Comparison of ENCODE assay signal across 17 cellular contexts in the genomic region with DNA sequence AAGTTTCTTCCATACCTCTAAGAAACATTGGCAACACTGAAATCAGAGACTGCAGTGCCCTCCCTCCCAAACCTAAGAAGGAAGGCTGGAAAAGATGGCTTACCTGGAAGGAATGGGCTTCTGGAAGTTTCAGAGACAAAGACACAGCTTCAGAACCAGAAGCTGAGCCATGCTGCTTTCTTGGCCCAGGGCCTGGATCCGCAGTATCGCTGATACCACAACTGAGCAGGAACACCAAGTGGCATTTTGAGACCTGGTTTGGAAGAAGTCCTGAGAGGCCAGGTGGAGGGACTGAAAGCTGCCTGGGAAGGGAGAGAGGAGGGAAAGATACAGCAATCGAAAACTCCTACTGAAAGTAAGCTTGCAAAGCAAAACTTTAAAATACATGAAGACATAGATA. TPM values are rescaled to one million over a fixed set of nuclear protein-coding genes. Genes with fewer than 3 reads are reported as not detected.
DNase-seq lines count a peak whose midpoint lies in the region; ATAC-seq and TF ChIP-seq lines count a peak whose summit lies in the region.
"Had no signal": no experiment of that assay in that cellular context is flagged by ENCODE, and none has a peak within 500 bp of the region (broad histone marks: within the 10 kb centered on the region; RNA-seq: fewer than 3 reads in every experiment).

No MANE protein-coding gene starts in this region.

- intact Hi-C loops in activated CD8-positive, alpha-beta T cell treated with anti-CD3 and anti-CD28 coated beads for 36 hours (cut with micrococcal nuclease) = loop anchor here (10.0 kb wide), 1 partner anchor 193 kb away; the partner anchor contains the start of gene LRRC31

- no peaks in the 10 kb centered on the region for H3K9me3 Mint-ChIP-seq in activated CD8-positive, alpha-beta T cell treated with anti-CD3 and anti-CD28 coated beads, Interleukin-2, amount 10 ng/mL, durations not matched to agents 7 days and 5 days (ENCODE audit: insufficient read depth)
- no peaks in the 10 kb centered on the region for H3K9me3 Mint-ChIP-seq in activated CD8-positive, alpha-beta T cell treated with anti-CD3 and anti-CD28 coated beads for 36 hours
- H3K9me3 Mint-ChIP-seq in activated naive CD8-positive, alpha-beta T cell treated with anti-CD3 and anti-CD28 coated beads for 36 hours = no peaks in the 10 kb centered on the region
- peaks cover 8% of the 10 kb centered on the region for H3K9me3 Mint-ChIP-seq in progenitor cell of endocrine pancreas (ENCODE audit: low read depth)
- H3K9me3 Mint-ChIP-seq: T-cell had no signal

- peak overlapping the region; percentile 13; the same call in 1 of the 2 replicates for H3K9ac ChIP-seq in KMS-11

- H3K27me3 ChIP-seq in KMS-11 (ENCODE audit: insufficient read depth, low read depth) = no peaks in the 10 kb centered on the region
- H3K27me3 ChIP-seq: MG63 had no signal

- no peaks in the 10 kb centered on the region for H3K36me3 ChIP-seq in KMS-11 (ENCODE audit: insufficient read depth)
- H3K36me3 ChIP-seq: MG63 had no signal

- no peak overlapping the region for H3K4me3 Mint-ChIP-seq in activated CD8-positive, alpha-beta T cell treated with anti-CD3 and anti-CD28 coated beads, Interleukin-2, amount 10 ng/mL, durations not matched to agents 7 days and 5 days
- no peak overlapping the region for H3K4me3 Mint-ChIP-seq in activated CD8-positive, alpha-beta T cell treated with anti-CD3 and anti-CD28 coated beads for 36 hours
- no peak overlapping the region for H3K4me3 Mint-ChIP-seq in activated naive CD8-positive, alpha-beta T cell treated with anti-CD3 and anti-CD28 coated beads for 36 hours
- H3K4me3 Mint-ChIP-seq in progenitor cell of endocrine pancreas (ENCODE audit: low read depth) = no peak overlapping the region
- H3K4me3 Mint-ChIP-seq: T-cell had no signal

- no peaks in the 10 kb centered on the region for H3K36me3 Mint-ChIP-seq in activated CD8-positive, alpha-beta T cell treated with anti-CD3 and anti-CD28 coated beads, Interleukin-2, amount 10 ng/mL, durations not matched to agents 7 days and 5 days (ENCODE audit: low read depth)
- no peaks in the 10 kb centered on the region for H3K36me3 Mint-ChIP-seq in activated CD8-positive, alpha-beta T cell treated with anti-CD3 and anti-CD28 coated beads for 36 hours (ENCODE audit: low read depth)
- peaks cover 2% of the 10 kb centered on the region for H3K36me3 Mint-ChIP-seq in activated naive CD8-positive, alpha-beta T cell treated with anti-CD3 and anti-CD28 coated beads for 36 hours
- H3K36me3 Mint-ChIP-seq in progenitor cell of endocrine pancreas (ENCODE audit: insufficient read depth) = peaks cover 11% of the 10 kb centered on the region

- peaks cover 50% of the 10 kb centered on the region for H3K4me1 ChIP-seq in KMS-11 (ENCODE audit: low read depth, poor library complexity, severe bottlenecking)

- no peak for ATAC-seq in activated CD8-positive, alpha-beta T cell treated with anti-CD3 and anti-CD28 coated beads, Interleukin-2, amount 10 ng/mL, durations not matched to agents 7 days and 5 days
- no peak for ATAC-seq in activated CD8-positive, alpha-beta T cell treated with anti-CD3 and anti-CD28 coated beads for 36 hours
- ATAC-seq in GM18517 (IDR thresholded peaks at IDR 0.05; ENCODE audit: unreplicated experiment) (no peak), GM19328 (IDR thresholded peaks at IDR 0.05; ENCODE audit: unreplicated experiment) (no peak)

- peaks cover 2% of the 10 kb centered on the region for H3K27me3 Mint-ChIP-seq in activated CD8-positive, alpha-beta T cell treated with anti-CD3 and anti-CD28 coated beads, Interleukin-2, amount 10 ng/mL, durations not matched to agents 7 days and 5 days (ENCODE audit: low read depth)
- no peaks in the 10 kb centered on the region for H3K27me3 Mint-ChIP-seq in activated CD8-positive, alpha-beta T cell treated with anti-CD3 and anti-CD28 coated beads for 36 hours
- no peaks in the 10 kb centered on the region for H3K27me3 Mint-ChIP-seq in activated naive CD8-positive, alpha-beta T cell treated with anti-CD3 and anti-CD28 coated beads for 36 hours
- no peaks in the 10 kb centered on the region for H3K27me3 Mint-ChIP-seq in progenitor cell of endocrine pancreas
- H3K27me3 Mint-ChIP-seq: T-cell had no signal

- CTCF ChIA-PET in activated CD8-positive, alpha-beta T cell treated with anti-CD3 and anti-CD28 coated beads, Interleukin-2, amount 10 ng/mL, durations not matched to agents 7 days and 5 days (lab: Charles Lee) = interaction anchor here (0.7 to 2.1 kb wide), 3 partner anchors 12 to 193 kb away, joined by 3 to 10 read pairs (median 3); no protein-coding TSS in a partner anchor
- CTCF ChIA-PET in activated CD8-positive, alpha-beta T cell treated with anti-CD3 and anti-CD28 coated beads for 36 hours (lab: Charles Lee) = interaction anchor here (0.8 to 1.6 kb wide), 6 partner anchors 20 to 356 kb away, joined by 3 to 5 read pairs (median 4); no protein-coding TSS in a partner anchor

- no peaks in the 10 kb centered on the region for H4K20me1 ChIP-seq in KMS-11 (ENCODE audit: insufficient read depth)

- peak overlapping the region; percentile 62 for H3K27ac ChIP-seq in KMS-11
- H3K27ac ChIP-seq: RWPE1 had no signal

- peak overlapping the region; percentile 49 for H3K4me3 ChIP-seq in KMS-11 (IDR thresholded peaks at IDR 0.05; ENCODE audit: insufficient read depth, low read depth, low read length)
- H3K4me3 ChIP-seq: MG63 had no signal

- no peak overlapping the region for H3K27ac Mint-ChIP-seq in activated CD8-positive, alpha-beta T cell treated with anti-CD3 and anti-CD28 coated beads, Interleukin-2, amount 10 ng/mL, durations not matched to agents 7 days and 5 days
- no peak overlapping the region for H3K27ac Mint-ChIP-seq in activated CD8-positive, alpha-beta T cell treated with anti-CD3 and anti-CD28 coated beads for 36 hours
- H3K27ac Mint-ChIP-seq in activated naive CD8-positive, alpha-beta T cell treated with anti-CD3 and anti-CD28 coated beads for 36 hours = peak overlapping the region; percentile 21
- H3K27ac Mint-ChIP-seq in progenitor cell of endocrine pancreas = peak overlapping the region; percentile 91
- H3K27ac Mint-ChIP-seq: T-cell had no signal

- no peaks in the 10 kb centered on the region for H3K79me2 ChIP-seq in KMS-11 (ENCODE audit: insufficient read depth, low read depth)

- H3K4me1 Mint-ChIP-seq in activated CD8-positive, alpha-beta T cell treated with anti-CD3 and anti-CD28 coated beads, Interleukin-2, amount 10 ng/mL, durations not matched to agents 7 days and 5 days (ENCODE audit: low read depth) = peaks cover 35% of the 10 kb centered on the region
- H3K4me1 Mint-ChIP-seq in activated CD8-positive, alpha-beta T cell treated with anti-CD3 and anti-CD28 coated beads for 36 hours (ENCODE audit: low read depth) = peaks cover 33% of the 10 kb centered on the region
- peaks cover 35% of the 10 kb centered on the region for H3K4me1 Mint-ChIP-seq in activated naive CD8-positive, alpha-beta T cell treated with anti-CD3 and anti-CD28 coated beads for 36 hours
- H3K4me1 Mint-ChIP-seq in progenitor cell of endocrine pancreas (ENCODE audit: low read depth) = peaks cover 39% of the 10 kb centered on the region

- peak; percentile 15 for DNase-seq in activated CD8-positive, alpha-beta T cell treated with anti-CD3 and anti-CD28 coated beads, Interleukin-2, amount 10 ng/mL, durations not matched to agents 7 days and 5 days
- DNase-seq in activated CD8-positive, alpha-beta T cell treated with anti-CD3 and anti-CD28 coated beads for 36 hours = no peak
- DNase-seq in activated naive CD8-positive, alpha-beta T cell treated with anti-CD3 and anti-CD28 coated beads for 36 hours = no peak
- DNase-seq in progenitor cell of endocrine pancreas (ENCODE audit: low spot score, unreplicated experiment) = no peak
- DNase-seq in DMS114 treated with DMSO at 0.1 percent for 48 hours (lab: John Stamatoyannopoulos, UW; ENCODE audit: unreplicated experiment) = no peak
- DNase-seq: activated CD4-positive, CD25-positive, alpha-beta regulatory T cell treated with anti-CD3 and anti-CD28 coated beads, Interleukin-2, amount 50 U/mL, for 72 hours; cortex of kidney; head of caudate nucleus; MG63; NCI-H2029 treated with DMSO at 0.1 percent for 48 hours; NCI-H69; stimulated activated CD4-positive, alpha-beta T cell treated with anti-CD3 and anti-CD28 coated beads, Interleukin-12 subunit alpha, Interleukin-12 subunit beta, amount 100 ng/mL, for 4 hours; T-cell had no signal

- peak overlapping the region; percentile 80 for H3K4me2 ChIP-seq in KMS-11

- H2AFZ ChIP-seq in KMS-11 (ENCODE audit: low read depth) = peak overlapping the region; percentile 51

- POLR2A ChIA-PET in activated CD8-positive, alpha-beta T cell treated with anti-CD3 and anti-CD28 coated beads, Interleukin-2, amount 10 ng/mL, durations not matched to agents 7 days and 5 days (lab: Charles Lee) = no interaction called here
- POLR2A ChIA-PET in activated CD8-positive, alpha-beta T cell treated with anti-CD3 and anti-CD28 coated beads for 36 hours (lab: Charles Lee) = interaction anchor here (1.1 kb wide), 1 partner anchor 12 kb away, joined by 4 read pairs; no protein-coding TSS in a partner anchor

- TF ChIP-seq CTCF in activated CD8-positive, alpha-beta T cell treated with anti-CD3 and anti-CD28 coated beads for 36 hours (IDR thresholded peaks at IDR 0.05) = no peak
- TF ChIP-seq CTCF in KMS-11 (conservative IDR thresholded peaks at IDR 0.05; ENCODE audit: low read depth, low read length) (no peak), progenitor cell of endocrine pancreas (IDR thresholded peaks at IDR 0.05; ENCODE audit: unreplicated experiment) (no peak)

RNA-seq across cellular contexts. Expression of gene GPR160, which starts 19.8 kb away (rescaled TPM):
- 1 to 10 TPM; 5.0 to 7.4 TPM for total RNA-seq in activated CD8-positive, alpha-beta T cell treated with anti-CD3 and anti-CD28 coated beads, Interleukin-2, amount 10 ng/mL, durations not matched to agents 7 days and 5 days
- total RNA-seq in activated CD8-positive, alpha-beta T cell treated with anti-CD3 and anti-CD28 coated beads for 36 hours = 1 to 10 TPM; 6.2 to 8.2 TPM
- 1 to 10 TPM; 8.2 to 9.6 TPM for total RNA-seq in activated naive CD8-positive, alpha-beta T cell treated with anti-CD3 and anti-CD28 coated beads for 36 hours
- 33.7 and 44.3 TPM in 2 replicates for total RNA-seq in progenitor cell of endocrine pancreas

Comparison
In these comparisons a context has a peak if more than half of its experiments do, and no peak if none do; other contexts are left out.
1. H3K27ac Mint-ChIP-seq: peak in activated naive CD8-positive, alpha-beta T cell treated with anti-CD3 and anti-CD28 coated beads for 36 hours (single experiment) and progenitor cell of endocrine pancreas (single experiment); none in activated CD8-positive, alpha-beta T cell treated with anti-CD3 and anti-CD28 coated beads, Interleukin-2, amount 10 ng/mL, durations not matched to agents 7 days and 5 days (single experiment) and activated CD8-positive, alpha-beta T cell treated with anti-CD3 and anti-CD28 coated beads for 36 hours (single experiment).